Comparison of ENCODE assay signal across 22 cellular contexts in the genomic region with DNA sequence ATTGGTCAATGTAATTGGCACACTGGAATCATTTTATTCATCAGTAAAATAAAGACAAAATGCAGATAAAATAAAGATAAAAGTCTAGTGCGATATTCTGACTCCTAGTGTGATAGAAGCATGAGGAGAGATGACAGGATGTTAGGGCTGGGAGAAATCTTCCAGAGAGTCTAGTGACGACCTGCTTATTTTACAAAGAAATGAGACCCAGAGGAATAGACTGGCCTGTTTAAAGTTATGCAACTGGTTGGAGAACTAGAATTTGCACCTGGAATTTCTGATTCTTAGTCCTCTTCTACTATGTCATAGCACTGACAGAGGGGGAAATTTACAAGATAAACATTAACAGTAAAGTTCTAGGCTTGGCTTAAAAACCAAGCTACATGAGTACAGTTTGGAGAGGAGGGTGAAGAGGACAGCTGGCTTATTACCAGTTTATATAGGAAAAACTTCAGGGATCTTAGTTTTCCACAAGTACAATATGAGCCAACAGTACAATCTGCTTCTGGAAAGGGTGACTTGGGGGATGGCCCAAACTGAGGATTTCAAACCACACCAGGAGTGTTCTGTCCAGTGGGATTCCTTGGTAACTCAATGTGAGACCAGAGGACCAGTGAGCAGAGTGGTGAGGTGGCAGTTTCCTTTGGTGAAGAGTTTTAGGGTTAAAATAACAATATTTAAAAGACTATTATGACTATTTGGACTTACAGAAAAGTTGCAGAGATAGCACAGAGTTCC.
"Had no signal": no experiment of that assay in that cellular context is flagged by ENCODE, and none has a peak within 500 bp of the region (broad histone marks: within the 10 kb centered on the region; RNA-seq: fewer than 3 reads in every experiment).

No MANE protein-coding gene starts in this region.

- H3K36me3 ChIP-seq: WERI-Rb-1 had no signal

- DNase-seq: activated CD4-positive, alpha-beta memory T cell treated with anti-CD3 and anti-CD28 coated beads, Interleukin-2, amount 10 ng/mL, durations not matched to agents 7 days and 5 days; activated CD4-positive, alpha-beta T cell treated with anti-CD3 and anti-CD28 coated beads for 36 hours; activated CD4-positive, alpha-beta T cell treated with anti-CD3 and anti-CD28 coated beads, Interleukin-2, amount 50 U/mL, for 1 hour; activated gamma-delta T cell; activated naive CD4-positive, alpha-beta T cell treated with anti-CD3 and anti-CD28 coated beads for 36 hours; activated T-cell treated with anti-CD3 and anti-CD28 coated beads for 4 hours; activated T-cell treated with anti-CD3 and anti-CD28 coated beads, Interleukin-2, amount 50 U/mL, for 48 hours; amygdala; NCI-H1092; NCI-H1417; NCI-H2029; NCI-H2107; NCI-H345; NCI-H510A; NCI-H526 treated with DMSO at 0.1 percent for 48 hours; NK-92 treated with Interleukin-12 subunit alpha and Interleukin-12 subunit beta, amount 100 ng/mL, for 24 hours; PC-9; T-helper 1 cell; WERI-Rb-1 had no signal

- H3K27ac ChIP-seq: KMS-11, PC-9, SK-N-MC, WERI-Rb-1 had no signal

- H3K4me3 ChIP-seq: PC-9, SK-N-MC had no signal

- H3K9ac ChIP-seq: KMS-11 had no signal

- ATAC-seq: activated CD4-positive, alpha-beta T cell treated with anti-CD3 and anti-CD28 coated beads for 36 hours; activated T-helper 17 cell treated with anti-CD3 and anti-CD28 coated beads, Interleukin-2, amount 50 U/mL, for 72 hours had no signal

- H2AFZ ChIP-seq: PC-9 had no signal

- H3K4me2 ChIP-seq: KMS-11, PC-9 had no signal
